ENCODE assay signal across 8 cellular contexts in genomic region chr11:65133724-65134123, GRCh38. TPM values are rescaled to one million over a fixed set of nuclear protein-coding genes. Genes with fewer than 3 reads are reported as not detected.
DNase-seq lines count a peak whose midpoint lies in the region; ATAC-seq and TF ChIP-seq lines count a peak whose summit lies in the region.

No MANE protein-coding gene starts in this region.

- H3K4me3 ChIP-seq in BE2C (ENCODE audit: low read depth, low read length) (peak overlapping the region; percentile 73), NB4 (ENCODE audit: low read depth, low read length) (peak overlapping the region; percentile 86), endodermal cell (ENCODE audit: low read length) (peak overlapping the region; percentile 94)

- H3K9ac ChIP-seq in endodermal cell (ENCODE audit: extremely low read depth, low read length, poor library complexity, severe bottlenecking), result peak overlapping the region; percentile 98

- H3K27me3 ChIP-seq in BE2C, result no peaks in the 10 kb centered on the region
- H3K27me3 ChIP-seq in endodermal cell (ENCODE audit: control insufficient read depth, insufficient read depth, low read length, poor library complexity, severe bottlenecking), result no peaks in the 10 kb centered on the region

- no peak for ATAC-seq in natural killer cell
- no peak for ATAC-seq in GM21786 (IDR thresholded peaks at IDR 0.05; ENCODE audit: unreplicated experiment)

- intact Hi-C loops in natural killer cell (cut with micrococcal nuclease), result loop anchor here (2.0 kb wide), 1 partner anchor 17 kb away; the partner anchor contains the start of gene ZNHIT2

- no peak for TF ChIP-seq CTCF in BE2C (IDR thresholded peaks at IDR 0.05; ENCODE audit: low read depth, low read length)
- no peak for TF ChIP-seq CTCF in NB4 (IDR thresholded peaks at IDR 0.05; ENCODE audit: low read depth, low read length)
- TF ChIP-seq CTCF in endodermal cell (conservative IDR thresholded peaks at IDR 0.05), result no peak
- TF ChIP-seq CTCF in natural killer cell (IDR thresholded peaks at IDR 0.05), result no peak

- no peak for TF ChIP-seq POLR2A in NB4 (IDR thresholded peaks at IDR 0.05; ENCODE audit: extremely low read depth, insufficient read length)

- H3K9me3 Mint-ChIP-seq in endodermal cell (no peaks in the 10 kb centered on the region), natural killer cell (no peaks in the 10 kb centered on the region)

- H3K9me3 ChIP-seq in BE2C (no peaks in the 10 kb centered on the region), endodermal cell (ENCODE audit: control insufficient read depth, low read length) (no peaks in the 10 kb centered on the region)

- DNase-seq in BE2C (no peak), NB4 (ENCODE audit: low read depth) (no peak), endodermal cell (peak; percentile 61), natural killer cell (no peak), activated gamma-delta T cell (lab: John Stamatoyannopoulos, UW) (no peak), SKM-1 treated with dmso at 0.1 percent for 144 hours (lab: John Stamatoyannopoulos, UW; ENCODE audit: unreplicated experiment) (no peak), NOMO-1 treated with dmso at 0.1 percent for 144 hours (lab: John Stamatoyannopoulos, UW; ENCODE audit: unreplicated experiment) (no peak)

- H3K4me1 Mint-ChIP-seq in endodermal cell, result peaks cover 19% of the 10 kb centered on the region
- peaks cover 32 to 52% of the 10 kb centered on the region in 2 donors for H3K4me1 Mint-ChIP-seq in natural killer cell

- H3K27me3 Mint-ChIP-seq in endodermal cell (ENCODE audit: insufficient read depth), result peaks cover 2% of the 10 kb centered on the region
- H3K27me3 Mint-ChIP-seq in natural killer cell (ENCODE audit: low read depth in 2 of 2), result no peaks in the 10 kb centered on the region

- H3K36me3 ChIP-seq in BE2C (peaks cover 9% of the 10 kb centered on the region; the same call in 1 of the 2 replicates), endodermal cell (ENCODE audit: control insufficient read depth, insufficient read depth, low read length) (peaks cover 36% of the 10 kb centered on the region)

- 0 to 3% methylated on average over 8 to 20 of the region's 20 CpGs for WGBS in endodermal cell (ENCODE audit: insufficient coverage in 1 of 2, insufficient read length in 1 of 2), 2 experiments

- peak overlapping the region; percentile 87 for H3K4me3 Mint-ChIP-seq in endodermal cell
- H3K4me3 Mint-ChIP-seq in natural killer cell, result peak overlapping the region; percentile 98

- H3K4me1 ChIP-seq in BE2C, result no peaks in the 10 kb centered on the region
- H3K4me1 ChIP-seq in endodermal cell (ENCODE audit: control insufficient read depth, insufficient read depth, low read length), result no peaks in the 10 kb centered on the region

- H3K36me3 Mint-ChIP-seq in endodermal cell (ENCODE audit: low read depth) (peaks cover 28% of the 10 kb centered on the region), natural killer cell (no peaks in the 10 kb centered on the region)

- peak overlapping the region; percentile 99 for H3K27ac Mint-ChIP-seq in endodermal cell
- peak overlapping the region; percentile 99 for H3K27ac Mint-ChIP-seq in natural killer cell

- H3K27ac ChIP-seq in endodermal cell (ENCODE audit: low read depth, low read length), result no peak overlapping the region

RNA-seq across cellular contexts. Expression of gene SYVN1, which starts 0.6 kb away (rescaled TPM):
- 52.2 TPM for polyA plus RNA-seq in BE2C (2012; ENCODE audit: insufficient read depth, insufficient read length, low read depth)
- total RNA-seq in endodermal cell (10 to 100 TPM; 30.4 to 39.5 TPM), natural killer cell (100 to 1,000 TPM in 1 of 3 donors, 10 to 100 TPM in 2; 72.9 to 109 (median 90.2) TPM)
- 32.8 TPM for polyA plus RNA-seq in endodermal cell (2013, experiment 1 of 2)
- 25.3 TPM for polyA plus RNA-seq in endodermal cell (2013, experiment 2 of 2)

RNA-seq across cellular contexts. Expression of gene MRPL49, which starts 11.6 kb away (rescaled TPM):
- polyA plus RNA-seq in BE2C (2012; ENCODE audit: insufficient read depth, insufficient read length, low read depth), result 53.6 TPM
- total RNA-seq in endodermal cell, result 10 to 100 TPM; 53.9 to 56.6 TPM
- 37.3 TPM for polyA plus RNA-seq in endodermal cell (2013, experiment 1 of 2)
- polyA plus RNA-seq in endodermal cell (2013, experiment 2 of 2), result 36.6 TPM
- 10 to 100 TPM; 36.8 to 37.5 (median 36.9) TPM for total RNA-seq in natural killer cell

RNA-seq across cellular contexts. Expression of gene FAU, which starts 11.8 kb away (rescaled TPM):
- polyA plus RNA-seq in BE2C (2012; ENCODE audit: insufficient read depth, insufficient read length, low read depth), result 1,521 TPM
- total RNA-seq in endodermal cell (100 to 1,000 TPM; 774 to 802 TPM), natural killer cell (100 to 1,000 TPM; 724 to 977 (median 968) TPM)
- 857 TPM for polyA plus RNA-seq in endodermal cell (2013, experiment 1 of 2)
- polyA plus RNA-seq in endodermal cell (2013, experiment 2 of 2), result 794 TPM

RNA-seq across cellular contexts. Expression of gene ZNHIT2, which starts 16.2 kb away (rescaled TPM):
- 201 TPM for polyA plus RNA-seq in BE2C (2012; ENCODE audit: insufficient read depth, insufficient read length, low read depth)
- total RNA-seq in endodermal cell (10 to 100 TPM; 11.0 to 11.8 TPM), natural killer cell (1 to 10 TPM; 5.6 to 6.8 (median 6.1) TPM)
- polyA plus RNA-seq in endodermal cell (2013, experiment 1 of 2), result 6.0 TPM
- polyA plus RNA-seq in endodermal cell (2013, experiment 2 of 2), result 5.4 TPM

RNA-seq across cellular contexts. Expression of gene TM7SF2, which starts 22.1 kb away (rescaled TPM):
- polyA plus RNA-seq in BE2C (2012; ENCODE audit: insufficient read depth, insufficient read length, low read depth), result 22.5 TPM
- total RNA-seq in endodermal cell, result 100 to 1,000 TPM in 1 of 2 donors, 10 to 100 TPM in 1; 97.9 to 108 TPM
- polyA plus RNA-seq in endodermal cell (2013, experiment 1 of 2), result 75.3 TPM
- polyA plus RNA-seq in endodermal cell (2013, experiment 2 of 2), result 70.5 TPM
- 10 to 100 TPM; 17.0 to 23.2 (median 18.6) TPM for total RNA-seq in natural killer cell
